13 cellular contexts compared by ENCODE assay signal in the genomic region with DNA sequence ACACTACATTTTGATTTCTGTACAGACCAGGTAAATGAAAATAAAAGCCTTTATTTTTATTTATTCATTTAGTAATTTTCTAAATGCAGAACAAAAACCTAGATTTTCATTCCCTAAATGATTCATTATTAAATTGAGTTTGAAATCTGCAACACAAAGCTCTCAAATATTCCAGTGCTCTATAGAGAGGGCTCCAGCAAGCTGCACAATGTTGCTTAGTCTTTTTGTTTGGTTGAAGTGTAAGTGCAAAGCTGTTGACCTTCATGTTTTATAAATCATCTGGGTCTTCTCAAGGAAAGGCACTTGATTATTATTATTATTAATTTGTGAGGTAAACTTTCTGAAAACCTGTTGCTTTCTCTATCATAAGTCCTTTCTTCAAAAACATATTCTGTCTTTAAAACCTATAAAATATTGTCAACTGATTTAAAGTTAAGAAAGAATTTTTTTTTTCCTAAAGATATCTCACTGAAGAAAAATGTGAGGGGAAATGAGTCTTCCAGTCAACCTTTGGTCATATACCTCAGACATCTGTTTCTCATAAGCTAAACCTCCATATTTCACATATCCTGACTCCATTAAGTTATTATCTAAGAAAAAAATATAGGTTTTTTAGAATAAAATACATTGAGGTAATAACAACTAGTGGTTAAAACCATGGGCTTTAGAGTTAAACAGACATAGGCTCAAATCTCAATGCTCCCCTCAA.
"Had no signal": no experiment of that assay in that cellular context is flagged by ENCODE, and none has a peak within 500 bp of the region (broad histone marks: within the 10 kb centered on the region; RNA-seq: fewer than 3 reads in every experiment).

No MANE protein-coding gene starts in this region.

- DNase-seq: activated CD4-positive, alpha-beta T cell treated with anti-CD3 and anti-CD28 coated beads, Interleukin-2, amount 50 U/mL, for 4 hours; activated CD8-positive, alpha-beta memory T cell treated with anti-CD3 and anti-CD28 coated beads, Interleukin-2, amount 10 ng/mL, durations not matched to agents 7 days and 5 days; activated effector memory CD4-positive, alpha-beta T cell treated with Interleukin-2 at 50 U/mL for 16 hours; activated T-cell treated with anti-CD3 and anti-CD28 coated beads, Interleukin-2, amount 50 U/mL, for 24 hours; dorsolateral prefrontal cortex; midbrain; naive B cell; posterior cingulate gyrus had no signal

- ATAC-seq: activated CD4-positive, CD25-positive, alpha-beta regulatory T cell treated with anti-CD3 and anti-CD28 coated beads, Interleukin-2, amount 50 U/mL, for 24 hours; activated CD8-positive, alpha-beta memory T cell treated with anti-CD3 and anti-CD28 coated beads, Interleukin-2, amount 10 ng/mL, durations not matched to agents 7 days and 5 days; stimulated activated effector memory CD8-positive, alpha-beta T cell treated with anti-CD3 and anti-CD28 coated beads, Interleukin-12 subunit alpha, Interleukin-12 subunit beta, amount 100 ng/mL, for 72 hours had no signal

- H3K27ac Mint-ChIP-seq: activated CD8-positive, alpha-beta memory T cell treated with anti-CD3 and anti-CD28 coated beads, Interleukin-2, amount 10 ng/mL, durations not matched to agents 7 days and 5 days; activated naive CD8-positive, alpha-beta T cell; activated T-cell treated with anti-CD3 and anti-CD28 coated beads, Interleukin-2, amount 50 U/mL, for 24 hours; naive B cell; stimulated activated effector memory CD8-positive, alpha-beta T cell treated with anti-CD3 and anti-CD28 coated beads, Interleukin-12 subunit alpha, Interleukin-12 subunit beta, amount 100 ng/mL, for 72 hours had no signal

- H3K36me3 ChIP-seq: tibial nerve had no signal

- H3K27me3 Mint-ChIP-seq: activated CD8-positive, alpha-beta memory T cell treated with anti-CD3 and anti-CD28 coated beads, Interleukin-2, amount 10 ng/mL, durations not matched to agents 7 days and 5 days; activated naive CD8-positive, alpha-beta T cell; activated T-cell treated with anti-CD3 and anti-CD28 coated beads, Interleukin-2, amount 50 U/mL, for 24 hours had no signal

- H3K27me3 ChIP-seq: hepatocyte, tibial nerve had no signal

- H3K4me3 Mint-ChIP-seq: activated CD8-positive, alpha-beta memory T cell treated with anti-CD3 and anti-CD28 coated beads, Interleukin-2, amount 10 ng/mL, durations not matched to agents 7 days and 5 days; activated naive CD8-positive, alpha-beta T cell; activated T-cell treated with anti-CD3 and anti-CD28 coated beads, Interleukin-2, amount 50 U/mL, for 24 hours; naive B cell; stimulated activated effector memory CD8-positive, alpha-beta T cell treated with anti-CD3 and anti-CD28 coated beads, Interleukin-12 subunit alpha, Interleukin-12 subunit beta, amount 100 ng/mL, for 72 hours had no signal

- H3K4me3 ChIP-seq: dorsolateral prefrontal cortex, hepatocyte, tibial nerve had no signal

- H3K36me3 Mint-ChIP-seq: activated CD8-positive, alpha-beta memory T cell treated with anti-CD3 and anti-CD28 coated beads, Interleukin-2, amount 10 ng/mL, durations not matched to agents 7 days and 5 days; activated naive CD8-positive, alpha-beta T cell; naive B cell; stimulated activated effector memory CD8-positive, alpha-beta T cell treated with anti-CD3 and anti-CD28 coated beads, Interleukin-12 subunit alpha, Interleukin-12 subunit beta, amount 100 ng/mL, for 72 hours had no signal

- H3K9me3 ChIP-seq: tibial nerve had no signal

- H3K4me1 ChIP-seq: tibial nerve had no signal

- H3K4me1 Mint-ChIP-seq: activated CD8-positive, alpha-beta memory T cell treated with anti-CD3 and anti-CD28 coated beads, Interleukin-2, amount 10 ng/mL, durations not matched to agents 7 days and 5 days; naive B cell; stimulated activated effector memory CD8-positive, alpha-beta T cell treated with anti-CD3 and anti-CD28 coated beads, Interleukin-12 subunit alpha, Interleukin-12 subunit beta, amount 100 ng/mL, for 72 hours had no signal
